ENCODE assay signal across 22 cellular contexts in the genomic region with DNA sequence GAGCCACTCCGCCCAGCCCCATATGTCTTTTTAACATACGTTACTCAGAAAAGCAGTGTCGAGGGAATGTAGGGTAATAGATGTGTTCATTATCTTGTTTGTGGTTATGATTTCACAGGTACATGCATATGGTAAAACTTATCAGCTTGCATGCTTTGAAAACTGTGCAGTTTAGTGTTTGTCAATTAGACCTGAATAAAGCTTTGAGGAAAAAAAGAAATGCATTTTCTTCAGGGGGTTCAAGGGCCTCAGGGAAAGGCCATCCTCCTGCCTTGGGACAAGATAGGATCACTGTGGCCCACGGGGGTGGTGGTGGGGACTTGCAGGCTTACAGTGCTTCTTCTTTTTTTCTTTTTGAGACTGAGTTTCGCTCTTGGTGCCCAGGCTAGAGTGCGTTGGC. TPM values are rescaled to one million over a fixed set of nuclear protein-coding genes. Genes with fewer than 3 reads are reported as not detected.
"Had no signal": no experiment of that assay in that cellular context is flagged by ENCODE, and none has a peak within 500 bp of the region (broad histone marks: within the 10 kb centered on the region; RNA-seq: fewer than 3 reads in every experiment).

No MANE protein-coding gene starts in this region.

- H3K4me1 ChIP-seq: pancreas, vagina had no signal

- H3K9ac ChIP-seq: neural progenitor cell had no signal

- H3K9me3 Mint-ChIP-seq: endodermal cell, natural killer cell, neural progenitor cell had no signal

- H3K9me3 ChIP-seq: pancreas, suprapubic skin, thyroid gland, upper lobe of right lung, vagina had no signal

- H3K27me3 ChIP-seq: hepatocyte, pancreas, suprapubic skin, thyroid gland, upper lobe of right lung, vagina had no signal

- DNase-seq: effector CD4-positive, alpha-beta T cell; endodermal cell; foreskin melanocyte; head of caudate nucleus; mammary epithelial cell; natural killer cell; occipital lobe; right cardiac atrium; stimulated activated CD4-positive, alpha-beta T cell treated with anti-CD3 and anti-CD28 coated beads, Interleukin-2, amount 100 ng/mL, for 48 hours; stimulated activated naive CD4-positive, alpha-beta T cell treated with Interleukin-2 at 50 U/mL for 16 hours; thyroid gland; upper lobe of right lung had no signal

- H3K27ac Mint-ChIP-seq: endodermal cell, natural killer cell, neural progenitor cell, progenitor cell of endocrine pancreas had no signal

- ATAC-seq: natural killer cell, right cardiac atrium had no signal

- H3K27ac ChIP-seq: coronary artery, hepatocyte, neural progenitor cell, pancreas, suprapubic skin, thyroid gland, upper lobe of right lung, vagina had no signal

- H3K4me2 ChIP-seq: hepatocyte, neural progenitor cell had no signal

- H3K36me3 Mint-ChIP-seq: natural killer cell, neural progenitor cell had no signal

- H3K4me3 ChIP-seq: coronary artery, hepatocyte, neural progenitor cell, pancreas, suprapubic skin, thyroid gland, upper lobe of right lung, vagina had no signal

- H3K4me3 Mint-ChIP-seq: endodermal cell, natural killer cell, neural progenitor cell had no signal

- H3K27me3 Mint-ChIP-seq: progenitor cell of endocrine pancreas had no signal

- H3K36me3 ChIP-seq: neural progenitor cell, pancreas, thyroid gland, upper lobe of right lung, vagina had no signal

RNA-seq across cellular contexts. Expression of a gene that starts 16.0 kb away (rescaled TPM):
- total RNA-seq: dermis microvascular lymphatic vessel endothelial cell, endothelial cell of umbilical vein, myocyte, occipital lobe, right cardiac atrium, vagina had no signal
